Comparison of ENCODE assay signal across 1 cellular context in genomic region chr17:17468217-17469010, GRCh38.
TF ChIP-seq lines count a peak whose summit lies in the region.

No MANE protein-coding gene starts in this region.

TF ChIP-seq in HepG2, 621 proteins besides CTCF, POLR2A, EP300 and RAD21 (continued from another document):
- TF ChIP-seq TEF (CRISPR knock-in tag; IDR thresholded peaks at IDR 0.05) (peak; percentile 35; the same call in 1 of the 2 replicates), RARA (CRISPR knock-in tag; IDR thresholded peaks at IDR 0.05) (peak; percentile 31; the same call in 1 of the 2 replicates), TFAP4 (IDR thresholded peaks at IDR 0.05; ENCODE audit: borderline replicate concordance, low read depth) (peak; percentile 72; the same call in 1 of the 2 replicates), ARID5B (CRISPR knock-in tag; IDR thresholded peaks at IDR 0.05) (peak; percentile 26; the same call in 1 of the 2 replicates), GATAD2A (CRISPR knock-in tag; IDR thresholded peaks at IDR 0.05) (0 out of 2 replicates have a peak, but pooled peaks have one; percentile 39), SMC3 (IDR thresholded peaks at IDR 0.05; ENCODE audit: low read length) (no peak)
